ENCODE assay signal across 18 cellular contexts in the genomic region with DNA sequence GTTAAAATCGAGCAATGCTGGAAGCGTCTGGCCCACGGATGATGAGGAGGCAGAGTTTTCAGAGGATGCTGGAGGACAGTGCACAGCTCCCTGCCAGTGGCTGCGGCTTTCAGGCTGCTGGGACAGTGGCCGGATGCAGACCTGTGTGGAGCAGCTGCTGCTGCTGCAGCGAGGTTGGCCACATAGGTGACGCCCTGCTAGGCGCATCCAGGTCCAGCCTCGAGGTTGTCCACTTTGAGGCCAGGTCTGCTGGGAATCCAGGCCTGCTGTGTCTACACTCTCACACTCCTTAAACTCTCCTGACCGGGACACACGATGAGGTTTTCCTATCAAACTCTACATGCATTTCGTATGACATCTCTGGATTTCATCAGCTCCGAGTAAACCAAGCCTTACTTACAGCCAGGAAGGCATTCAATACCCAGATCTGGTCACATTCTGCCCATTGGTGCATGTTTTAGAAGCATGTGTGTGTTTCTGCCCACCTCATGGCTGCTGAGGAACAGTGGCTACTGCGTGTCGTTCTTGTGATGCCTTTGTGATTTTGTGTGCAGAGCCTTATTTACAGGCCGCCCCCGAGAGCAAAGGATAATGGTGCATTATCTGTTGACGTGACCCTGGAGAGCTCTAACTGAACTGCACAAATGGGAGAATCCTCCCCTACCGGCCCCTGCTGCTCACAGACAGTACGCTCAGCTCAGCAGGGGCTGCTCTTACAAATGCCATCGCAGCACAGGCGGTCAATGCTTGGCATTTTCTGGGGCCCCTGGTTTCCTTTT. TPM values are rescaled to one million over a fixed set of nuclear protein-coding genes. Genes with fewer than 3 reads are reported as not detected.
DNase-seq lines count a peak whose midpoint lies in the region; ATAC-seq, FAIRE-seq and TF ChIP-seq lines count a peak whose summit lies in the region.
"Had no signal": no experiment of that assay in that cellular context is flagged by ENCODE, and none has a peak within 500 bp of the region (broad histone marks: within the 10 kb centered on the region; RNA-seq: fewer than 3 reads in every experiment).

No MANE protein-coding gene starts in this region.

- ATAC-seq in HepG2 (peak; percentile 78), HG02571 (IDR thresholded peaks at IDR 0.05; ENCODE audit: unreplicated experiment) (no peak), GM19452 (IDR thresholded peaks at IDR 0.05; ENCODE audit: unreplicated experiment) (no peak)
- ATAC-seq: Panc1; stimulated activated naive CD8-positive, alpha-beta T cell treated with anti-CD3 and anti-CD28 coated beads, Interleukin-15, Interleukin-2, amounts not matched to agents 100 U/mL and 50 U/mL, for 24 hours had no signal

- FAIRE-seq in HepG2 (lab: Jason Lieb, UNC), result peak; percentile 90
- FAIRE-seq: astrocyte had no signal

- peaks cover 3% of the 10 kb centered on the region for H3K79me2 ChIP-seq in HepG2 (ENCODE audit: insufficient read depth, low read length)

- TF ChIP-seq POLR2A in HepG2 (IDR thresholded peaks at IDR 0.05; ENCODE audit: insufficient read depth in 1 of 2, low read depth in 2 of 2, low read length in 2 of 2) (peak in 1 of 2 experiments; percentile 40; a peak in 1 of 4 replicates), spleen (IDR thresholded peaks at IDR 0.05) (no peak)

- H3K27me3 ChIP-seq in HepG2 (ENCODE audit: control insufficient read depth in 1 of 2, insufficient read depth in 2 of 2, low read length in 2 of 2), result no peaks in the 10 kb centered on the region
- peaks cover 0 to 10% (median 0%) of the 10 kb centered on the region in 7 donors for H3K27me3 ChIP-seq in spleen (replicated peaks in 1 of 7)

- H3K4me1 ChIP-seq in HepG2 (ENCODE audit: insufficient read depth, low read length) (peaks cover 85% of the 10 kb centered on the region), spleen (no peaks in the 10 kb centered on the region)
- H3K4me1 ChIP-seq: HAP-1 had no signal

- H3K9me3 ChIP-seq in HepG2 (ENCODE audit: low read length) (no peaks in the 10 kb centered on the region), spleen (no peaks in the 10 kb centered on the region)
- H3K9me3 ChIP-seq: HAP-1 had no signal

- H3K4me2 ChIP-seq in HepG2 (ENCODE audit: low read depth, low read length), result peak overlapping the region; percentile 64

- peak overlapping the region; percentile 63 for H3K27ac ChIP-seq in HepG2 (ENCODE audit: extremely low read length, insufficient read depth, low read length)
- no peak overlapping the region for H3K27ac ChIP-seq in spleen
- H3K27ac ChIP-seq: coronary artery, HL-60 had no signal

- no peak for TF ChIP-seq RAD21 in HepG2 (CRISPR knock-in tag; IDR thresholded peaks at IDR 0.05)

- no peaks in the 10 kb centered on the region for H3K36me3 ChIP-seq in HepG2 (replicated peaks in 1 of 2; ENCODE audit: control insufficient read depth in 1 of 2, insufficient read depth in 2 of 2, low read length in 2 of 2)
- no peaks in the 10 kb centered on the region for H3K36me3 ChIP-seq in spleen
- H3K36me3 ChIP-seq: HAP-1 had no signal

- intact Hi-C loops in HepG2 (cut with micrococcal nuclease; ENCODE audit: unreplicated experiment), result loop anchor here (2.0 kb wide), 2 partner anchors 14 to 44 kb away; no protein-coding TSS in a partner anchor
- intact Hi-C loops in spleen (cut with DNase I; ENCODE audit: low total_unique reads), result no loop called here

- DNase-seq in NCI-H146 treated with DMSO at 0.1 percent for 48 hours (lab: John Stamatoyannopoulos, UW; ENCODE audit: unreplicated experiment), result peak; percentile 85
- peak; percentile 9 for DNase-seq in SK-MEL-5 (ENCODE audit: low read depth, low spot score)
- DNase-seq in HepG2 (ENCODE audit: low spot score), result peak; percentile 77
- peak; percentile 65 for DNase-seq in spleen
- no peak for DNase-seq in activated CD8-positive, alpha-beta memory T cell treated with anti-CD3 and anti-CD28 coated beads for 24 hours
- DNase-seq: activated naive CD4-positive, alpha-beta T cell treated with anti-CD3 and anti-CD28 coated beads, Interleukin-2, amount 10 ng/mL, durations not matched to agents 7 days and 5 days; DND-41; foreskin melanocyte; NCI-H2029; NCI-H82; stimulated activated naive CD8-positive, alpha-beta T cell treated with anti-CD3 and anti-CD28 coated beads, Interleukin-15, Interleukin-2, amounts not matched to agents 100 U/mL and 50 U/mL, for 24 hours had no signal

- 22% methylated on average over 12 of the region's 22 CpGs for WGBS in HepG2 (ENCODE audit: low lambda C conversion rate)
- 85 to 92% (median 88%) methylated on average over 22 of the region's 22 CpGs for WGBS in spleen, 5 donors

- peak in 1 of 2 experiments; percentile 51; a peak in 2 of 4 replicates for TF ChIP-seq EP300 in HepG2 (IDR thresholded peaks at IDR 0.05; ENCODE audit: low read depth in 2 of 2, low read length in 2 of 2)
- no peak for TF ChIP-seq EP300 in HepG2 (CRISPR knock-in tag; IDR thresholded peaks at IDR 0.05; ENCODE audit: borderline replicate concordance)

- TF ChIP-seq CTCF in HepG2 (CRISPR knock-in tag; IDR thresholded peaks at IDR 0.05) (peak; percentile 49), spleen (IDR thresholded peaks at IDR 0.05 in 8 of 11, conservative IDR thresholded peaks at IDR 0.05 in 3 of 11) (no peak)

- H3K9ac ChIP-seq in HepG2 (ENCODE audit: insufficient read depth, low read depth, low read length), result peak overlapping the region; percentile 4; the same call in 1 of the 2 replicates

- no peaks in the 10 kb centered on the region for H4K20me1 ChIP-seq in HepG2 (ENCODE audit: insufficient read depth, low read length)

- POLR2A ChIA-PET in HepG2 (lab: Yijun Ruan, JAX), result interaction anchor here (0.8 to 1.7 kb wide), 8 partner anchors 12 to 67 kb away, joined by 3 to 9 read pairs (median 5); a partner anchor contains a TSS

- BruUV-seq in HepG2 (replicated peaks; lab: Mats Ljungman, UMichigan), result no TSS peak

- H3K4me3 ChIP-seq in HepG2 (replicated peaks in 1 of 3; ENCODE audit: insufficient read depth in 1 of 3, low read depth in 2 of 3, low read length in 3 of 3), result peak overlapping the region in 1 of 3 experiments; percentile 40; a peak in 2 of 6 replicates
- H3K4me3 ChIP-seq in spleen, result no peak overlapping the region
- H3K4me3 ChIP-seq: coronary artery, HAP-1 had no signal

- CTCF ChIA-PET in HepG2 (lab: Yijun Ruan, JAX; ENCODE audit: low intra/inter-chr PET ratio, low total read pairs), result interaction anchor here (1.7 kb wide), 1 partner anchor 14 kb away, joined by 9 read pairs; no protein-coding TSS in a partner anchor

- in situ Hi-C loops in SK-MEL-5 (cut with HindIII; ENCODE audit: low pct_unique_long_range_greater_than_20kb, low sequenced_read_pairs), result no loop called here
- in situ Hi-C loops in HepG2 (cut with HindIII; ENCODE audit: extremely low pct_ligation_motif_present, low pct_unique_long_range_greater_than_20kb), result no loop called here

- H2AFZ ChIP-seq in HepG2 (ENCODE audit: low read length), result no peak overlapping the region

TF ChIP-seq in HepG2, 621 proteins besides CTCF, POLR2A, EP300 and RAD21 (continues in another document):
- TF ChIP-seq ATRX (CRISPR knock-in tag; IDR thresholded peaks at IDR 0.05; ENCODE audit: borderline replicate concordance), result no peak
- peak; percentile 42; the same call in 1 of the 2 replicates for TF ChIP-seq ERF (CRISPR knock-in tag; IDR thresholded peaks at IDR 0.05)
- peak; percentile 82 for TF ChIP-seq SOX5 (CRISPR knock-in tag; IDR thresholded peaks at IDR 0.05; ENCODE audit: borderline replicate concordance)
- TF ChIP-seq ARHGAP35 (CRISPR knock-in tag; IDR thresholded peaks at IDR 0.05; ENCODE audit: borderline replicate concordance), result no peak
- TF ChIP-seq HOXA7 (CRISPR knock-in tag; IDR thresholded peaks at IDR 0.05), result no peak
- TF ChIP-seq ZNF468 (CRISPR knock-in tag; IDR thresholded peaks at IDR 0.05), result no peak

RNA-seq across cellular contexts. Expression of a gene that starts 12.3 kb away (rescaled TPM):
- 8.9 and 10.8 TPM in 2 replicates for total RNA-seq in SK-MEL-5 (2014; rRNA removed; shearing (Covaris generic))
- 12.0 and 16.0 TPM in 2 replicates for polyA plus RNA-seq in SK-MEL-5 (2015; cell fraction: cytosol; rRNA removed)
- polyA plus RNA-seq in SK-MEL-5 (2015; cell fraction: nucleus; rRNA removed), result 74.9 and 94.9 TPM in 2 replicates
- total RNA-seq in HepG2 (2016; rRNA removed; fragmentation: Illumina TruSeq; extraction: Trizol) (13.7 and 19.4 TPM in 2 replicates), spleen (10 to 100 TPM in 6 of 7 donors, 1 to 10 TPM in 1; 6.6 to 21.4 (median 16.5) TPM)
- total RNA-seq in HepG2 (2016; cell fraction: cytosol; rRNA removed; fragmentation: Illumina TruSeq; extraction: Trizol; ENCODE audit: low read depth), result 2.3 and 3.4 TPM in 2 replicates
- 10.9 and 20.3 TPM in 2 replicates for total RNA-seq in HepG2 (2016; cell fraction: insoluble cytoplasmic fraction; rRNA removed; fragmentation: Illumina TruSeq; extraction: Trizol)
- 5.5 and 5.6 TPM in 2 replicates for total RNA-seq in HepG2 (2016; cell fraction: membrane; rRNA removed; fragmentation: Illumina TruSeq; extraction: Trizol)
- total RNA-seq in HepG2 (2016; cell fraction: nucleus; rRNA removed; fragmentation: Illumina TruSeq; extraction: Trizol), result 24.6 and 25.3 TPM in 2 replicates
- polyA plus RNA-seq in HepG2 (2011; rRNA removed) (28.4 and 33.6 TPM in 2 replicates), spleen (1 to 10 TPM; 4.3 to 9.0 (median 4.7) TPM)
- polyA plus RNA-seq in HepG2 (2011; cell fraction: cytosol; rRNA removed), result 13.6 and 15.2 TPM in 2 replicates
- 196 and 262 TPM in 2 replicates for polyA plus RNA-seq in HepG2 (2011; cell fraction: nucleus; rRNA removed)
- polyA plus RNA-seq in HepG2 (2012), result 26.3 and 28.9 TPM in 2 replicates
- 1.1 and 1.3 TPM in 2 replicates for polyA plus RNA-seq in HepG2 (2016; cell fraction: cytosol; fragmentation: Illumina TruSeq; extraction: Trizol; ENCODE audit: low read depth)
- polyA plus RNA-seq in HepG2 (2016; cell fraction: insoluble cytoplasmic fraction; fragmentation: Illumina TruSeq; extraction: Trizol; ENCODE audit: low read depth), result 10.3 and 10.5 TPM in 2 replicates
- 1.6 and 2.4 TPM in 2 replicates for polyA plus RNA-seq in HepG2 (2016; cell fraction: membrane; fragmentation: Illumina TruSeq; extraction: Trizol; ENCODE audit: low read depth)
- 57.7 and 66.1 TPM in 2 replicates for polyA plus RNA-seq in HepG2 (2016; cell fraction: nucleus; fragmentation: Illumina TruSeq; extraction: Trizol; ENCODE audit: insufficient read depth, low read depth)
- polyA minus RNA-seq in HepG2 (2011; rRNA and poly(A)+ RNA removed; ENCODE audit: low replicate concordance), result 39.0 and 75.0 TPM in 2 replicates
- polyA minus RNA-seq in HepG2 (2011; cell fraction: cytosol; rRNA and poly(A)+ RNA removed), result 16.7 and 21.1 TPM in 2 replicates
- 89.5 and 90.6 TPM in 2 replicates for polyA minus RNA-seq in HepG2 (2011; cell fraction: nucleus; rRNA and poly(A)+ RNA removed)
